ENCODE assay signal across 1 cellular context in genomic region chr10:132783865-132784581, GRCh38.
TF ChIP-seq lines count a peak whose summit lies in the region.

No MANE protein-coding gene starts in this region.

TF ChIP-seq in WTC11, 78 proteins besides CTCF, POLR2A, EP300 and RAD21 (continued from another document):
- TF ChIP-seq ARID4B (CRISPR knock-in tag; IDR thresholded peaks at IDR 0.05; ENCODE audit: borderline replicate concordance) (no peak), CDX4 (CRISPR knock-in tag; IDR thresholded peaks at IDR 0.05; ENCODE audit: borderline replicate concordance) (no peak), JAZF1 (CRISPR knock-in tag; IDR thresholded peaks at IDR 0.05) (no peak), FOXK1 (CRISPR knock-in tag; IDR thresholded peaks at IDR 0.05) (no peak), TEAD1 (CRISPR knock-in tag; IDR thresholded peaks at IDR 0.05) (no peak), ZNF121 (CRISPR knock-in tag; IDR thresholded peaks at IDR 0.05) (no peak), JUN (CRISPR knock-in tag; IDR thresholded peaks at IDR 0.05) (no peak; the same call in 1 of the 2 replicates), OVOL2 (CRISPR knock-in tag; IDR thresholded peaks at IDR 0.05; ENCODE audit: borderline replicate concordance) (no peak)
- TF ChIP-seq, protein P1, sequence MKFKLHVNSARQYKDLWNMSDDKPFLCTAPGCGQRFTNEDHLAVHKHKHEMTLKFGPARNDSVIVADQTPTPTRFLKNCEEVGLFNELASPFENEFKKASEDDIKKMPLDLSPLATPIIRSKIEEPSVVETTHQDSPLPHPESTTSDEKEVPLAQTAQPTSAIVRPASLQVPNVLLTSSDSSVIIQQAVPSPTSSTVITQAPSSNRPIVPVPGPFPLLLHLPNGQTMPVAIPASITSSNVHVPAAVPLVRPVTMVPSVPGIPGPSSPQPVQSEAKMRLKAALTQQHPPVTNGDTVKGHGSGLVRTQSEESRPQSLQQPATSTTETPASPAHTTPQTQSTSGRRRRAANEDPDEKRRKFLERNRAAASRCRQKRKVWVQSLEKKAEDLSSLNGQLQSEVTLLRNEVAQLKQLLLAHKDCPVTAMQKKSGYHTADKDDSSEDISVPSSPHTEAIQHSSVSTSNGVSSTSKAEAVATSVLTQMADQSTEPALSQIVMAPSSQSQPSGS (CRISPR knock-in tag; IDR thresholded peaks at IDR 0.05; ENCODE audit: borderline replicate concordance, low read depth), result no peak
- TF ChIP-seq, protein P2, sequence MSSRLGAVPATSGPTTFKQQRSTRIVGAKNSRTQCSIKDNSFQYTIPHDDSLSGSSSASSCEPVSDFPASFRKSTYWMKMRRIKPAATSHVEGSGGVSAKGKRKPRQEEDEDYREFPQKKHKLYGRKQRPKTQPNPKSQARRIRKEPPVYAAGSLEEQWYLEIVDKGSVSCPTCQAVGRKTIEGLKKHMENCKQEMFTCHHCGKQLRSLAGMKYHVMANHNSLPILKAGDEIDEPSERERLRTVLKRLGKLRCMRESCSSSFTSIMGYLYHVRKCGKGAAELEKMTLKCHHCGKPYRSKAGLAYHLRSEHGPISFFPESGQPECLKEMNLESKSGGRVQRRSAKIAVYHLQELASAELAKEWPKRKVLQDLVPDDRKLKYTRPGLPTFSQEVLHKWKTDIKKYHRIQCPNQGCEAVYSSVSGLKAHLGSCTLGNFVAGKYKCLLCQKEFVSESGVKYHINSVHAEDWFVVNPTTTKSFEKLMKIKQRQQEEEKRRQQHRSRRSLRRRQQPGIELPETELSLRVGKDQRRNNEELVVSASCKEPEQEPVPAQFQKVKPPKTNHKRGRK (CRISPR knock-in tag; IDR thresholded peaks at IDR 0.05; ENCODE audit: borderline replicate concordance), result no peak
TF ChIP-seq in WTC11: peak in this region for 0.
